13 cellular contexts compared by ENCODE assay signal in the genomic region with DNA sequence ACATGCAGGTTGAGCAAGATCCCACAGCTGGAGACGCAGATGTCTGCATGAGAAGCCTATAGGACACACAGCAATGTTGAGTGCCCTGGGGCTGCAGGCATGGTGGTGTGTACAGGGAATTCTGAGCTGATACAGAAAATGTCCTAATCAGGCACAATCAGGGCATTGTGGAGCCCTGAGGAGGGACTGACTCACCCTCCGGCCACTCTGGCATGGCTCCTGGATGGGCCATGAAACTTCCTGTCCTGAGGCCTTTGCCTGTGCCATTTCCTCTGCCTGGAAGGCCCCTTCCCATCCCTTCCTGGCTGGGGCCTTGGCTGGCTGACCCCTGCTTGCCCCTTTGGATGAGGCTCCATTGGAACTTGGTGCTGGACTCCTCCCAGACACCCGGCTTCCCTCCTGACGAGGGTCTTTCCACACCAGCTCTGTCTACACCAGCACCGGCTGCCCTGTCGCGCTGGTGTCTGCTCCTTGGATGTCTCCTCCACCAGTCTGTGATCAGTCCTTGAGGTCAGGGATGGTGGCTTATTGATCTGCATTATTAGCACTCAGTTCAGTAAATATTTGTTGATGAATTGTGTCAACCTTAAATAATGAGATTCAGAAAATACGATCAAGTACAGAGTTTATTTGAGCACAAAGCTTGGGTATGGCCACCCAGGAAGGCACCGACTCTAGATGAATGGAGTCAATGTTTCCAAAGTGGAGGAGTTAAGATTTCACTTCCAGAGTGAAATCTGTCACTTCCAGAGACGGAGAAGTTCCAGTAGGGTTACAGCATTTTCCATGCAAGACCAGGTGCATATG. TPM values are rescaled to one million over a fixed set of nuclear protein-coding genes. Genes with fewer than 3 reads are reported as not detected.
A peak's percentile ranks its signal among the peaks of the same experiment; 100 is the strongest.
DNase-seq lines count a peak whose midpoint lies in the region; ATAC-seq, FAIRE-seq and TF ChIP-seq lines count a peak whose summit lies in the region.
"Had no signal": no experiment of that assay in that cellular context is flagged by ENCODE, and none has a peak within 500 bp of the region (broad histone marks: within the 10 kb centered on the region; RNA-seq: fewer than 3 reads in every experiment).

No MANE protein-coding gene starts in this region.

- peaks cover 18% of the 10 kb centered on the region for H3K4me1 Mint-ChIP-seq in Calu3 (ENCODE audit: low read depth, unreplicated experiment)
- H3K4me1 Mint-ChIP-seq in endothelial cell (ENCODE audit: unreplicated experiment) = peaks cover 3% of the 10 kb centered on the region

- 63 to 67% methylated on average over 10 of the region's 10 CpGs for WGBS in pancreas, 2 donors

- TF ChIP-seq POLR2A in GM12891 (IDR thresholded peaks at IDR 0.05; ENCODE audit: low read depth, low read length) = no peak

- CTCF ChIA-PET in Calu3 (lab: Charles Lee) = interaction anchor here (1.1 to 1.2 kb wide), 2 partner anchors 14 to 18 kb away, joined by 3 to 6 read pairs; no protein-coding TSS in a partner anchor

- no peaks in the 10 kb centered on the region for H3K36me3 ChIP-seq in pancreas

- intact Hi-C loops in Calu3 (cut with micrococcal nuclease; ENCODE audit: unreplicated experiment) = no loop called here
- intact Hi-C loops in pancreas (cut with DNase I) = no loop called here

- no peak for FAIRE-seq in pancreas (lab: Jason Lieb, UNC)
- FAIRE-seq in GM12891 (lab: Jason Lieb, UNC) = no peak
- FAIRE-seq: colon had no signal

- TF ChIP-seq CTCF in Calu3 (IDR thresholded peaks at IDR 0.05; ENCODE audit: unreplicated experiment) (no peak), foreskin fibroblast (IDR thresholded peaks at IDR 0.05; ENCODE audit: low read depth, low read length) (no peak), pancreas (IDR thresholded peaks at IDR 0.05) (no peak), endothelial cell (IDR thresholded peaks at IDR 0.05; ENCODE audit: unreplicated experiment) (no peak)

- no TSS peak for BruUV-seq in Calu3 (replicated peaks; lab: Mats Ljungman, UMichigan)

- H3K27me3 Mint-ChIP-seq in Calu3 (ENCODE audit: unreplicated experiment) (no peaks in the 10 kb centered on the region), endothelial cell (ENCODE audit: unreplicated experiment) (peaks cover 3% of the 10 kb centered on the region)

- peak; percentile 49 for ATAC-seq in SK-N-SH treated with all-trans-retinoic acid at 6 μM for 48 hours
- peak; percentile 56 to 77 (median 62) for ATAC-seq in pancreas

- DNase-seq in Calu3 (peak; percentile 72), foreskin fibroblast (peak; percentile 79 to 88), pancreas (peak in 1 of 6 donors; percentile 39), dedifferentiated amniotic fluid mesenchymal stem cell (ENCODE audit: extremely low spot score) (no peak), NCI-H1417 (lab: John Stamatoyannopoulos, UW) (no peak), GM12891 (ENCODE audit: insufficient read length, low spot score) (no peak), endothelial cell (ENCODE audit: low spot score) (no peak)
- DNase-seq: COR-L47, GOT3, NCI-H2029 treated with DMSO at 0.1 percent for 48 hours had no signal

- H3K4me3 ChIP-seq in foreskin fibroblast (ENCODE audit: low read depth in 1 of 2, low read length in 2 of 2) (no peak overlapping the region), pancreas (no peak overlapping the region)

- peak overlapping the region; percentile 15 for H3K27ac Mint-ChIP-seq in Calu3 (ENCODE audit: unreplicated experiment)
- H3K27ac Mint-ChIP-seq in endothelial cell (ENCODE audit: unreplicated experiment) = no peak overlapping the region
- H3K27ac Mint-ChIP-seq: stimulated activated naive CD8-positive, alpha-beta T cell treated with anti-CD3 and anti-CD28 coated beads, Interleukin-15, Interleukin-2, amounts not matched to agents 100 ng/mL and 50 ng/mL, for 24 hours had no signal

- H3K4me3 Mint-ChIP-seq in Calu3 (ENCODE audit: low read depth, unreplicated experiment) (no peak overlapping the region), endothelial cell (ENCODE audit: unreplicated experiment) (no peak overlapping the region)
- H3K4me3 Mint-ChIP-seq: stimulated activated naive CD8-positive, alpha-beta T cell treated with anti-CD3 and anti-CD28 coated beads, Interleukin-15, Interleukin-2, amounts not matched to agents 100 ng/mL and 50 ng/mL, for 24 hours had no signal

- no peaks in the 10 kb centered on the region for H3K9me3 ChIP-seq in pancreas

- no peaks in the 10 kb centered on the region for H3K4me1 ChIP-seq in pancreas

- H3K27me3 ChIP-seq in pancreas = no peaks in the 10 kb centered on the region

- no peaks in the 10 kb centered on the region for H3K9me3 Mint-ChIP-seq in Calu3 (ENCODE audit: low read depth, unreplicated experiment)
- no peaks in the 10 kb centered on the region for H3K9me3 Mint-ChIP-seq in endothelial cell (ENCODE audit: unreplicated experiment)

- H3K27ac ChIP-seq in pancreas = peak overlapping the region in 2 of 4 donors; percentile 34 to 55

- H3K36me3 Mint-ChIP-seq in Calu3 (ENCODE audit: insufficient read depth, unreplicated experiment) (peaks cover 4% of the 10 kb centered on the region), endothelial cell (ENCODE audit: low read depth, unreplicated experiment) (no peaks in the 10 kb centered on the region)

TF ChIP-seq in SK-N-SH treated with all-trans-retinoic acid at 6 μM for 48 hours, 23 proteins besides CTCF, POLR2A, EP300 and RAD21:
- TF ChIP-seq GLIS3 (CRISPR knock-in tag; IDR thresholded peaks at IDR 0.05) = no peak
- TF ChIP-seq TCF4 (CRISPR knock-in tag; IDR thresholded peaks at IDR 0.05; ENCODE audit: borderline replicate concordance) = no peak
- TF ChIP-seq BACH2 (CRISPR knock-in tag; IDR thresholded peaks at IDR 0.05; ENCODE audit: borderline replicate concordance) = no peak
- no peak for TF ChIP-seq ZNF70 (CRISPR knock-in tag; IDR thresholded peaks at IDR 0.05)
- TF ChIP-seq ZNF565 (CRISPR knock-in tag; conservative IDR thresholded peaks at IDR 0.05; ENCODE audit: low read depth) = no peak
- peak; percentile 67 for TF ChIP-seq ZFP3 (CRISPR knock-in tag; IDR thresholded peaks at IDR 0.05)

TF ChIP-seq in GM12891, 5 proteins besides CTCF, POLR2A, EP300 and RAD21:
- TF ChIP-seq PAX5 (IDR thresholded peaks at IDR 0.05; ENCODE audit: insufficient read depth, low read length, severe bottlenecking) = no peak
- no peak for TF ChIP-seq POLR2AphosphoS5 (IDR thresholded peaks at IDR 0.05; ENCODE audit: low read depth, low read length)
- TF ChIP-seq TAF1 (IDR thresholded peaks at IDR 0.05; ENCODE audit: low read depth, low read length) = no peak
- no peak for TF ChIP-seq SPI1 (IDR thresholded peaks at IDR 0.05; ENCODE audit: low read depth, low read length)
- TF ChIP-seq POU2F2 (IDR thresholded peaks at IDR 0.05; ENCODE audit: low read depth, low read length) = no peak

RNA-seq across cellular contexts. Expression of gene AFAP1, which starts 16.8 kb away (rescaled TPM):
- 37.9 and 40.1 TPM in 2 replicates for total RNA-seq in Calu3 (2022)
- 10 to 100 TPM in 2 of 6 donors, 1 to 10 TPM in 4; 4.7 to 15.9 (median 6.9) TPM for total RNA-seq in pancreas
- 1 to 10 TPM; 3.2 to 4.0 TPM for polyA plus RNA-seq in pancreas
- 1.3 TPM for polyA plus RNA-seq in GM12891 (2012; ENCODE audit: low read depth, missing spikeins)
- total RNA-seq in endothelial cell (ENCODE audit: unreplicated experiment) = 27.8 TPM

Comparison
In these comparisons a context has a peak if more than half of its experiments do, and no peak if none do; other contexts are left out.
1. DNase-seq: peak in Calu3 (single experiment) and foreskin fibroblast (2 of 2); none in dedifferentiated amniotic fluid mesenchymal stem cell (single experiment), NCI-H1417 (0 of 3), GM12891 (single experiment) and endothelial cell (single experiment).